1 cellular context compared by ENCODE assay signal in the genomic region with DNA sequence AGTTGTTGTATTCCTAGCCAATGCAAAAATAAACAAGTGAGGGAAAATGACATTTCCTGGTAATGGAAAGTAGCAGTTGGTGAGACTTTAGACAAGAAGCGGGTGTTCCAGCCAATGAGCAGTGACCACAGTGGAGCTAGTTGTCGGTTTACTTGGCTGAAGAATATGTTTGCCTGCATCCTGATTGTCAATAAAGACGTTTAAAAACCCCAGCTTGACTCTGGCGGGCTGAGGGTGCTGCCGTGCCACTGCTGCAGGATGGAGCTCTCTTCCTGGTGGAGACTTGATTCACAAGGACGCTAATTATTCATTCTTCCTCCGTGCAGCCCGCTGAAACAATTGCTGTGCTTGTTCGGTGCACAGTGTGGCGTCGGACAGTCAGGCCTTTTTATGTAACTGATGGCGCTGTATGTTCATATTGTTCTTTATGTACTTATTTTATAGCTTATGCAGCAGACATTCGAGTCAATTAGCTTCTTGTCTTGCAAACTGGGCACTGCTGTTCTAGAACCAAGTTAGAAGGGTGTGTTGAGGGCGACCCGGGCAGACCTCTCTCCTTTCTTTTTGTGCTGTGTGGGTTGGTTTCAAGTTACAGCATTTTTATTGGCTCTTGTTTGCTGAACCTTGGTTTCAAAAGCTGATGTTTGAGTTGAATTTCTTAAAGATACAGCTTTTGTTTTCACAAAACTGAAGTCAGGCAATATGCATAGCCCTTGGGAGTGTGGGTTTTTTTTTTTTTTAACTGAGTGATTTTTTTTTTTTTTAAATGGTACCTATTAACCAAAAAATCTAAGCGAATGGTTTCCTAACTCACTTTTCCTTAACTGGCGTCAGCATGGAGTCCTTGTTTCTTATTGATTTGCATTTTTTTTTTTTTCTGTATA.
TF ChIP-seq lines count a peak whose summit lies in the region.

No MANE protein-coding gene starts in this region.

TF ChIP-seq in K562, 482 proteins besides CTCF, POLR2A, EP300 and RAD21 (continued from another document and continues in another):
- TF ChIP-seq, protein P1, sequence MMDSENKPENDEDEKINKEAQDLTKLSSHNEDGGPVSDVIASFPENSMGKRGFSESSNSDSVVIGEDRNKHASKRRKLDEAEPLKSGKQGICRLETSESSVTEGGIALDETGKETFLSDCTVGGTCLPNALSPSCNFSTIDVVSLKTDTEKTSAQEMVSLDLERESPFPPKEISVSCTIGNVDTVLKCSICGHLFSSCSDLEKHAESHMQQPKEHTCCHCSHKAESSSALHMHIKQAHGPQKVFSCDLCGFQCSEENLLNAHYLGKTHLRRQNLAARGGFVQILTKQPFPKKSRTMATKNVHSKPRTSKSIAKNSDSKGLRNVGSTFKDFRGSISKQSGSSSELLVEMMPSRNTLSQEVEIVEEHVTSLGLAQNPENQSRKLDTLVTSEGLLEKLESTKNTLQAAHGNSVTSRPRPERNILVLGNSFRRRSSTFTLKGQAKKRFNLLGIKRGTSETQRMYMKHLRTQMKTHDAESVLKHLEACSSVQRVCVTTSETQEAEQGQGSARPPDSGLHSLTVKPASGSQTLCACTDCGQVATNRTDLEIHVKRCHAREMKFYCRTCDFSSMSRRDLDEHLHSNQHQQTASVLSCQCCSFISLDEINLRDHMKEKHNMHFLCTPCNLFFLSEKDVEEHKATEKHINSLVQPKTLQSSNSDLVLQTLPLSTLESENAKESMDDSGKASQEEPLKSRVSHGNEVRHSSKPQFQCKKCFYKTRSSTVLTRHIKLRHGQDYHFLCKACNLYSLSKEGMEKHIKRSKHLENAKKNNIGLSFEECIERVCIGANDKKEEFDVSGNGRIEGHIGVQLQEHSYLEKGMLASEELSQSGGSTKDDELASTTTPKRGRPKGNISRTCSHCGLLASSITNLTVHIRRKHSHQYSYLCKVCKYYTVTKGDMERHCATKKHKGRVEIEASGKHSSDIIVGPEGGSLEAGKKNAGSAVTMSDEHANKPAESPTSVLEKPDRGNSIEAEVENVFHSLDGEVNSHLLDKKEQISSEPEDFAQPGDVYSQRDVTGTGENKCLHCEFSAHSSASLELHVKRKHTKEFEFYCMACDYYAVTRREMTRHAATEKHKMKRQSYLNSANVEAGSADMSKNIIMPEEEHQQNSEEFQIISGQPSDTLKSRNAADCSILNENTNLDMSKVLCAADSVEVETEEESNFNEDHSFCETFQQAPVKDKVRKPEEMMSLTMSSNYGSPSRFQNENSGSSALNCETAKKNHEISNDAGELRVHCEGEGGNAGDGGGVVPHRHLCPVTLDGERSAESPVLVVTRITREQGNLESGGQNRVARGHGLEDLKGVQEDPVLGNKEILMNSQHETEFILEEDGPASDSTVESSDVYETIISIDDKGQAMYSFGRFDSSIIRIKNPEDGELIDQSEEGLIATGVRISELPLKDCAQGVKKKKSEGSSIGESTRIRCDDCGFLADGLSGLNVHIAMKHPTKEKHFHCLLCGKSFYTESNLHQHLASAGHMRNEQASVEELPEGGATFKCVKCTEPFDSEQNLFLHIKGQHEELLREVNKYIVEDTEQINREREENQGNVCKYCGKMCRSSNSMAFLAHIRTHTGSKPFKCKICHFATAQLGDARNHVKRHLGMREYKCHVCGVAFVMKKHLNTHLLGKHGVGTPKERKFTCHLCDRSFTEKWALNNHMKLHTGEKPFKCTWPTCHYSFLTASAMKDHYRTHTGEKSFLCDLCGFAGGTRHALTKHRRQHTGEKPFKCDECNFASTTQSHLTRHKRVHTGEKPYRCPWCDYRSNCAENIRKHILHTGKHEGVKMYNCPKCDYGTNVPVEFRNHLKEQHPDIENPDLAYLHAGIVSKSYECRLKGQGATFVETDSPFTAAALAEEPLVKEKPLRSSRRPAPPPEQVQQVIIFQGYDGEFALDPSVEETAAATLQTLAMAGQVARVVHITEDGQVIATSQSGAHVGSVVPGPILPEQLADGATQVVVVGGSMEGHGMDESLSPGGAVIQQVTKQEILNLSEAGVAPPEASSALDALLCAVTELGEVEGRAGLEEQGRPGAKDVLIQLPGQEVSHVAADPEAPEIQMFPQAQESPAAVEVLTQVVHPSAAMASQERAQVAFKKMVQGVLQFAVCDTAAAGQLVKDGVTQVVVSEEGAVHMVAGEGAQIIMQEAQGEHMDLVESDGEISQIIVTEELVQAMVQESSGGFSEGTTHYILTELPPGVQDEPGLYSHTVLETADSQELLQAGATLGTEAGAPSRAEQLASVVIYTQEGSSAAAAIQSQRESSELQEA (IDR thresholded peaks at IDR 0.05; ENCODE audit: low read depth): no peak
- TF ChIP-seq SRF (CRISPR knock-in tag; IDR thresholded peaks at IDR 0.05) (no peak), HDAC1 (IDR thresholded peaks at IDR 0.05) (no peak), ZNF589 (CRISPR knock-in tag; IDR thresholded peaks at IDR 0.05; ENCODE audit: low read depth) (no peak), FOS (IDR thresholded peaks at IDR 0.05; ENCODE audit: extremely low read depth, insufficient read length) (no peak), MTA2 (IDR thresholded peaks at IDR 0.05; ENCODE audit: low read depth) (no peak), HDAC8 (tag; IDR thresholded peaks at IDR 0.05) (no peak), ZC3H8 (IDR thresholded peaks at IDR 0.05) (no peak), IRF2 (CRISPR knock-in tag; IDR thresholded peaks at IDR 0.05) (no peak), ZNF512 (tag; IDR thresholded peaks at IDR 0.05) (peak; percentile 72; the same call in 1 of the 2 replicates), XRCC4 (IDR thresholded peaks at IDR 0.05; ENCODE audit: extremely low read depth, insufficient read depth, insufficient read length) (no peak), NR3C1 (CRISPR knock-in tag; IDR thresholded peaks at IDR 0.05) (no peak), HDAC3 (IDR thresholded peaks at IDR 0.05; ENCODE audit: borderline replicate concordance, partially characterized antibody) (no peak), TSC22D4 (tag; IDR thresholded peaks at IDR 0.05) (no peak), SNIP1 (IDR thresholded peaks at IDR 0.05; ENCODE audit: low read depth) (no peak), ZFX (CRISPR knock-in tag; IDR thresholded peaks at IDR 0.05) (peak; percentile 58), TOE1 (IDR thresholded peaks at IDR 0.05; ENCODE audit: borderline replicate concordance) (no peak), TOE1 (CRISPR knock-in tag; IDR thresholded peaks at IDR 0.05; ENCODE audit: borderline replicate concordance, low read depth) (no peak), C11orf30 (IDR thresholded peaks at IDR 0.05; ENCODE audit: low read depth) (peak; percentile 39; the same call in 1 of the 2 replicates), POLR2H (tag; IDR thresholded peaks at IDR 0.05; ENCODE audit: low read depth) (peak; percentile 72), ZNF507 (tag; conservative IDR thresholded peaks at IDR 0.05) (no peak), KHSRP (IDR thresholded peaks at IDR 0.05) (no peak), CBFB (CRISPR knock-in tag; IDR thresholded peaks at IDR 0.05) (no peak), SP2 (IDR thresholded peaks at IDR 0.05; ENCODE audit: extremely low read depth, low read depth, low read length, poor library complexity, severe bottlenecking) (no peak), TAF7 (tag; IDR thresholded peaks at IDR 0.05) (0 out of 2 replicates have a peak, but pooled peaks have one; percentile 55), CXXC5 (CRISPR knock-in tag; IDR thresholded peaks at IDR 0.05) (peak; percentile 36; the same call in 1 of the 2 replicates), NRF1 (conservative IDR thresholded peaks at IDR 0.05 in 1 of 2, IDR thresholded peaks at IDR 0.05 in 1 of 2) (no peak), GABPA (tag; conservative IDR thresholded peaks at IDR 0.05; ENCODE audit: low read depth) (no peak), ETS2 (tag; IDR thresholded peaks at IDR 0.05; ENCODE audit: borderline replicate concordance, poor library complexity, severe bottlenecking) (no peak), BMI1 (IDR thresholded peaks at IDR 0.05; ENCODE audit: low read length) (no peak), ZC3H11A (IDR thresholded peaks at IDR 0.05; ENCODE audit: low read depth, low read length) (no peak), CSDE1 (IDR thresholded peaks at IDR 0.05) (no peak), ZKSCAN1 (IDR thresholded peaks at IDR 0.05; ENCODE audit: low read depth, low read length) (peak; percentile 92), MTA1 (IDR thresholded peaks at IDR 0.05; ENCODE audit: borderline replicate concordance) (no peak)
- TF ChIP-seq, protein P2, sequence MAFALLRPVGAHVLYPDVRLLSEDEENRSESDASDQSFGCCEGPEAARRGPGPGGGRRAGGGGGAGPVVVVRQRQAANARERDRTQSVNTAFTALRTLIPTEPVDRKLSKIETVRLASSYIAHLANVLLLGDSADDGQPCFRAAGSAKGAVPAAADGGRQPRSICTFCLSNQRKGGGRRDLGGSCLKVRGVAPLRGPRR (CRISPR knock-in tag; IDR thresholded peaks at IDR 0.05): no peak
- TF ChIP-seq, protein P3, sequence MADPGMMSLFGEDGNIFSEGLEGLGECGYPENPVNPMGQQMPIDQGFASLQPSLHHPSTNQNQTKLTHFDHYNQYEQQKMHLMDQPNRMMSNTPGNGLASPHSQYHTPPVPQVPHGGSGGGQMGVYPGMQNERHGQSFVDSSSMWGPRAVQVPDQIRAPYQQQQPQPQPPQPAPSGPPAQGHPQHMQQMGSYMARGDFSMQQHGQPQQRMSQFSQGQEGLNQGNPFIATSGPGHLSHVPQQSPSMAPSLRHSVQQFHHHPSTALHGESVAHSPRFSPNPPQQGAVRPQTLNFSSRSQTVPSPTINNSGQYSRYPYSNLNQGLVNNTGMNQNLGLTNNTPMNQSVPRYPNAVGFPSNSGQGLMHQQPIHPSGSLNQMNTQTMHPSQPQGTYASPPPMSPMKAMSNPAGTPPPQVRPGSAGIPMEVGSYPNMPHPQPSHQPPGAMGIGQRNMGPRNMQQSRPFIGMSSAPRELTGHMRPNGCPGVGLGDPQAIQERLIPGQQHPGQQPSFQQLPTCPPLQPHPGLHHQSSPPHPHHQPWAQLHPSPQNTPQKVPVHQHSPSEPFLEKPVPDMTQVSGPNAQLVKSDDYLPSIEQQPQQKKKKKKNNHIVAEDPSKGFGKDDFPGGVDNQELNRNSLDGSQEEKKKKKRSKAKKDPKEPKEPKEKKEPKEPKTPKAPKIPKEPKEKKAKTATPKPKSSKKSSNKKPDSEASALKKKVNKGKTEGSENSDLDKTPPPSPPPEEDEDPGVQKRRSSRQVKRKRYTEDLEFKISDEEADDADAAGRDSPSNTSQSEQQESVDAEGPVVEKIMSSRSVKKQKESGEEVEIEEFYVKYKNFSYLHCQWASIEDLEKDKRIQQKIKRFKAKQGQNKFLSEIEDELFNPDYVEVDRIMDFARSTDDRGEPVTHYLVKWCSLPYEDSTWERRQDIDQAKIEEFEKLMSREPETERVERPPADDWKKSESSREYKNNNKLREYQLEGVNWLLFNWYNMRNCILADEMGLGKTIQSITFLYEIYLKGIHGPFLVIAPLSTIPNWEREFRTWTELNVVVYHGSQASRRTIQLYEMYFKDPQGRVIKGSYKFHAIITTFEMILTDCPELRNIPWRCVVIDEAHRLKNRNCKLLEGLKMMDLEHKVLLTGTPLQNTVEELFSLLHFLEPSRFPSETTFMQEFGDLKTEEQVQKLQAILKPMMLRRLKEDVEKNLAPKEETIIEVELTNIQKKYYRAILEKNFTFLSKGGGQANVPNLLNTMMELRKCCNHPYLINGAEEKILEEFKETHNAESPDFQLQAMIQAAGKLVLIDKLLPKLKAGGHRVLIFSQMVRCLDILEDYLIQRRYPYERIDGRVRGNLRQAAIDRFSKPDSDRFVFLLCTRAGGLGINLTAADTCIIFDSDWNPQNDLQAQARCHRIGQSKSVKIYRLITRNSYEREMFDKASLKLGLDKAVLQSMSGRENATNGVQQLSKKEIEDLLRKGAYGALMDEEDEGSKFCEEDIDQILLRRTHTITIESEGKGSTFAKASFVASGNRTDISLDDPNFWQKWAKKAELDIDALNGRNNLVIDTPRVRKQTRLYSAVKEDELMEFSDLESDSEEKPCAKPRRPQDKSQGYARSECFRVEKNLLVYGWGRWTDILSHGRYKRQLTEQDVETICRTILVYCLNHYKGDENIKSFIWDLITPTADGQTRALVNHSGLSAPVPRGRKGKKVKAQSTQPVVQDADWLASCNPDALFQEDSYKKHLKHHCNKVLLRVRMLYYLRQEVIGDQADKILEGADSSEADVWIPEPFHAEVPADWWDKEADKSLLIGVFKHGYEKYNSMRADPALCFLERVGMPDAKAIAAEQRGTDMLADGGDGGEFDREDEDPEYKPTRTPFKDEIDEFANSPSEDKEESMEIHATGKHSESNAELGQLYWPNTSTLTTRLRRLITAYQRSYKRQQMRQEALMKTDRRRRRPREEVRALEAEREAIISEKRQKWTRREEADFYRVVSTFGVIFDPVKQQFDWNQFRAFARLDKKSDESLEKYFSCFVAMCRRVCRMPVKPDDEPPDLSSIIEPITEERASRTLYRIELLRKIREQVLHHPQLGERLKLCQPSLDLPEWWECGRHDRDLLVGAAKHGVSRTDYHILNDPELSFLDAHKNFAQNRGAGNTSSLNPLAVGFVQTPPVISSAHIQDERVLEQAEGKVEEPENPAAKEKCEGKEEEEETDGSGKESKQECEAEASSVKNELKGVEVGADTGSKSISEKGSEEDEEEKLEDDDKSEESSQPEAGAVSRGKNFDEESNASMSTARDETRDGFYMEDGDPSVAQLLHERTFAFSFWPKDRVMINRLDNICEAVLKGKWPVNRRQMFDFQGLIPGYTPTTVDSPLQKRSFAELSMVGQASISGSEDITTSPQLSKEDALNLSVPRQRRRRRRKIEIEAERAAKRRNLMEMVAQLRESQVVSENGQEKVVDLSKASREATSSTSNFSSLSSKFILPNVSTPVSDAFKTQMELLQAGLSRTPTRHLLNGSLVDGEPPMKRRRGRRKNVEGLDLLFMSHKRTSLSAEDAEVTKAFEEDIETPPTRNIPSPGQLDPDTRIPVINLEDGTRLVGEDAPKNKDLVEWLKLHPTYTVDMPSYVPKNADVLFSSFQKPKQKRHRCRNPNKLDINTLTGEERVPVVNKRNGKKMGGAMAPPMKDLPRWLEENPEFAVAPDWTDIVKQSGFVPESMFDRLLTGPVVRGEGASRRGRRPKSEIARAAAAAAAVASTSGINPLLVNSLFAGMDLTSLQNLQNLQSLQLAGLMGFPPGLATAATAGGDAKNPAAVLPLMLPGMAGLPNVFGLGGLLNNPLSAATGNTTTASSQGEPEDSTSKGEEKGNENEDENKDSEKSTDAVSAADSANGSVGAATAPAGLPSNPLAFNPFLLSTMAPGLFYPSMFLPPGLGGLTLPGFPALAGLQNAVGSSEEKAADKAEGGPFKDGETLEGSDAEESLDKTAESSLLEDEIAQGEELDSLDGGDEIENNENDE (IDR thresholded peaks at IDR 0.05; ENCODE audit: low read depth, low read length): no peak
